23 cellular contexts compared by ENCODE assay signal in the genomic region with DNA sequence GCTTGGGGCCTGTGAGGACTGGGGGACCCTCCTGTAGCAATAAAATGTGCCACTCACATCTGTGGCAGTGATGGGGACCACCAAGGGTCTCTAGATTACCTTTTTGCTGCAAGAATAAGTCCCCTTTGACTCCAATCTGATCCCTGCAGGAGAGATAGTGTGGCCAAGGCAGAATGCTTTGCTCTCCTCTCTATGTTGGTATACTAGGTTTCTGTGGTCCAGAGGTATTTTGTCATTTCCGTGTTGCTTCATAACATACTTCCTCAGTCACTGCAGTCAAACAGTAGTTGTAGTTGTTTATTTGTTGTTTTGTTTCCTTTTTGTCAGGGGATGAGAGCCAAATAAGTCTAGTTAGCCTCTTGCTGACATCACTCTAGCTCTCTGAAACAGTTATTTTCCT. TPM values are rescaled to one million over a fixed set of nuclear protein-coding genes. Genes with fewer than 3 reads are reported as not detected.
DNase-seq lines count a peak whose midpoint lies in the region; ATAC-seq and TF ChIP-seq lines count a peak whose summit lies in the region.
"Had no signal": no experiment of that assay in that cellular context is flagged by ENCODE, and none has a peak within 500 bp of the region (broad histone marks: within the 10 kb centered on the region; RNA-seq: fewer than 3 reads in every experiment).

No MANE protein-coding gene starts in this region.

- H3K9me3 ChIP-seq in CD8-positive, alpha-beta memory T cell (ENCODE audit: low read length): no peaks in the 10 kb centered on the region
- H3K9me3 ChIP-seq: A549; BE2C; BLaER1 treated with 17β-estradiol and CSF1 and Interleukin-3, amounts not matched to agents 10 nM and 100 nM had no signal

- CTCF ChIA-PET in CD8-positive, alpha-beta memory T cell (lab: Charles Lee): no interaction called here
- CTCF ChIA-PET in GM10248 (lab: Yijun Ruan, JAX): no interaction called here

- H3K4me3 ChIP-seq in NB4 (ENCODE audit: low read depth, low read length) (no peak overlapping the region), fibroblast of villous mesenchyme (ENCODE audit: low read depth, low read length) (no peak overlapping the region)
- H3K4me3 ChIP-seq in CD8-positive, alpha-beta memory T cell (ENCODE audit: low read length): no peak overlapping the region
- H3K4me3 ChIP-seq: A549; BLaER1 treated with 17β-estradiol and CSF1 and Interleukin-3, amounts not matched to agents 10 nM and 100 nM; GM23338 had no signal

- H3K27ac ChIP-seq in CD8-positive, alpha-beta memory T cell (ENCODE audit: low read depth, low read length): no peak overlapping the region
- H3K27ac ChIP-seq: A549; BLaER1 treated with 17β-estradiol and CSF1 and Interleukin-3, amounts not matched to agents 10 nM and 100 nM had no signal

- DNase-seq in NOMO-1 treated with DMSO at 0.1 percent for 48 hours (lab: John Stamatoyannopoulos, UW; ENCODE audit: unreplicated experiment) (peak; percentile 9), NOMO-1 treated with dmso at 0.1 percent for 144 hours (lab: John Stamatoyannopoulos, UW; ENCODE audit: unreplicated experiment) (no peak), NB4 (ENCODE audit: low read depth) (peak; percentile 6), fibroblast of villous mesenchyme (ENCODE audit: low read depth) (peak; percentile 3), GM10248 (ENCODE audit: extremely low spot score) (no peak)
- no peak for DNase-seq in CD8-positive, alpha-beta memory T cell
- DNase-seq: 8988T; ACHN; AML-193; BE2C; Calu3; CD4-positive, alpha-beta T cell; COR-L47; DMS53; DMS79 treated with DMSO at 0.1 percent for 48 hours; GF-D8; H9 had no signal

- H3K27me3 Mint-ChIP-seq in CD8-positive, alpha-beta memory T cell: no peaks in the 10 kb centered on the region
- H3K27me3 Mint-ChIP-seq: CD4-positive, alpha-beta T cell had no signal

- ATAC-seq in GM18498 (IDR thresholded peaks at IDR 0.05; ENCODE audit: unreplicated experiment): no peak
- ATAC-seq: A549, GM23338, HCT116 had no signal

- H3K36me3 Mint-ChIP-seq in CD8-positive, alpha-beta memory T cell: no peaks in the 10 kb centered on the region
- H3K36me3 Mint-ChIP-seq: CD14-positive monocyte had no signal

- no peaks in the 10 kb centered on the region for H3K36me3 ChIP-seq in CD8-positive, alpha-beta memory T cell (ENCODE audit: insufficient read depth, low read length)
- H3K36me3 ChIP-seq: BE2C; BLaER1 treated with 17β-estradiol and CSF1 and Interleukin-3, amounts not matched to agents 10 nM and 100 nM had no signal

- H3K27ac Mint-ChIP-seq in CD8-positive, alpha-beta memory T cell: no peak overlapping the region
- H3K27ac Mint-ChIP-seq: CD14-positive monocyte; CD4-positive, alpha-beta T cell had no signal

- H3K27me3 ChIP-seq in CD8-positive, alpha-beta memory T cell (ENCODE audit: insufficient read depth, low read length, poor library complexity, severe bottlenecking): no peaks in the 10 kb centered on the region
- H3K27me3 ChIP-seq: BE2C; BLaER1 treated with 17β-estradiol and CSF1 and Interleukin-3, amounts not matched to agents 10 nM and 100 nM had no signal

- no peak for TF ChIP-seq POLR2A in NB4 (IDR thresholded peaks at IDR 0.05; ENCODE audit: extremely low read depth, insufficient read length)

- H3K4me1 Mint-ChIP-seq in CD8-positive, alpha-beta memory T cell: no peaks in the 10 kb centered on the region
- H3K4me1 Mint-ChIP-seq: CD14-positive monocyte had no signal

- H3K4me1 ChIP-seq in CD8-positive, alpha-beta memory T cell (ENCODE audit: insufficient read depth, low read length): no peaks in the 10 kb centered on the region
- H3K4me1 ChIP-seq: A549; BE2C; BLaER1 treated with 17β-estradiol and CSF1 and Interleukin-3, amounts not matched to agents 10 nM and 100 nM had no signal

- TF ChIP-seq CTCF in NB4 (IDR thresholded peaks at IDR 0.05; ENCODE audit: low read depth, low read length) (no peak), fibroblast of villous mesenchyme (IDR thresholded peaks at IDR 0.05; ENCODE audit: insufficient read depth, low read depth, low read length) (no peak), GM10248 (IDR thresholded peaks at IDR 0.05; ENCODE audit: control extremely low read depth, extremely low read depth, low read depth, missing control alignments) (no peak)

- H3K9me3 Mint-ChIP-seq in CD8-positive, alpha-beta memory T cell: peaks cover 5 to 24% (median 8%) of the 10 kb centered on the region in 5 donors
- H3K9me3 Mint-ChIP-seq: GM23338 had no signal

- H3K4me3 Mint-ChIP-seq in CD8-positive, alpha-beta memory T cell: no peak overlapping the region
- H3K4me3 Mint-ChIP-seq: CD14-positive monocyte; CD4-positive, alpha-beta T cell; GM23338; H9 had no signal

- POLR2A ChIA-PET in CD8-positive, alpha-beta memory T cell (lab: Charles Lee): no interaction called here
- POLR2A ChIA-PET in GM10248 (lab: Yijun Ruan, JAX): no interaction called here

RNA-seq across cellular contexts. Expression of gene NAALADL2, which starts 13.1 kb away (rescaled TPM):
- total RNA-seq in fibroblast of villous mesenchyme: 13.4 and 16.4 TPM in 2 replicates
- total RNA-seq in CD8-positive, alpha-beta memory T cell: not detected
- polyA plus RNA-seq in CD8-positive, alpha-beta memory T cell: not detected
- polyA plus RNA-seq: CD14-positive monocyte had no signal

Comparison
In these comparisons a context has a peak if more than half of its experiments do, and no peak if none do; other contexts are left out.
1. DNase-seq: peak in NOMO-1 treated with DMSO at 0.1 percent for 48 hours (single experiment), NB4 (single experiment) and fibroblast of villous mesenchyme (single experiment); none in NOMO-1 treated with dmso at 0.1 percent for 144 hours (single experiment), CD8-positive, alpha-beta memory T cell (0 of 5) and GM10248 (single experiment).
2. RNA of gene NAALADL2, which starts 13.1 kb away (total RNA-seq): 13.4 to 16.4 TPM in fibroblast of villous mesenchyme; not detected in CD8-positive, alpha-beta memory T cell; every median in the first group is over 10 times any median in the second.